In genomic region chr11:3204141-3205015, GRCh38 we compare ENCODE assay signal across 20 cellular contexts. TPM values are rescaled to one million over a fixed set of nuclear protein-coding genes. Genes with fewer than 3 reads are reported as not detected.
"Had no signal": no experiment of that assay in that cellular context is flagged by ENCODE, and none has a peak within 500 bp of the region (broad histone marks: within the 10 kb centered on the region; RNA-seq: fewer than 3 reads in every experiment).

No MANE protein-coding gene starts in this region.

- H3K36me3 ChIP-seq: colonic mucosa, esophagus muscularis mucosa, neutrophil, right lobe of liver, thoracic aorta had no signal

- H3K36me3 Mint-ChIP-seq: stimulated activated effector memory CD8-positive, alpha-beta T cell treated with anti-CD3 and anti-CD28 coated beads, Interleukin-12 subunit alpha, Interleukin-12 subunit beta, amount 100 ng/mL, for 72 hours had no signal

- H3K27ac ChIP-seq: colonic mucosa, esophagus muscularis mucosa, hepatocyte, neutrophil, right lobe of liver, thoracic aorta had no signal

- DNase-seq: activated CD4-positive, alpha-beta T cell treated with anti-CD3 and anti-CD28 coated beads, Interleukin-2, amount 10 ng/mL, durations not matched to agents 24 days and 14 days; activated CD4-positive, CD25-positive, alpha-beta regulatory T cell; activated naive CD4-positive, alpha-beta T cell; caudate nucleus; colonic mucosa; stimulated activated CD4-positive, alpha-beta T cell treated with anti-CD3 and anti-CD28 coated beads, Interleukin-2, amount 100 ng/mL, for 24 hours had no signal

- H3K4me1 Mint-ChIP-seq: activated CD4-positive, alpha-beta T cell treated with anti-CD3 and anti-CD28 coated beads, Interleukin-2, amount 10 ng/mL, durations not matched to agents 24 days and 14 days had no signal

- H3K4me1 ChIP-seq: colonic mucosa, right lobe of liver had no signal

- H3K4me3 Mint-ChIP-seq: activated CD4-positive, alpha-beta T cell treated with anti-CD3 and anti-CD28 coated beads, Interleukin-2, amount 10 ng/mL, durations not matched to agents 24 days and 14 days; activated T-helper 1 cell treated with anti-CD3 and anti-CD28 coated beads, Interleukin-12 subunit alpha, Interleukin-12 subunit beta, Interleukin-2, Interleukin-4 antibody, amounts not matched to agents 30 ng/mL and 10 ng/mL and 1 ng/mL, durations not matched to agents 14 hours and 24 hours and 36 hours; stimulated activated effector memory CD8-positive, alpha-beta T cell treated with anti-CD3 and anti-CD28 coated beads, Interleukin-12 subunit alpha, Interleukin-12 subunit beta, amount 100 ng/mL, for 72 hours had no signal

- H3K4me3 ChIP-seq: colonic mucosa, hepatocyte, right lobe of liver had no signal

- H3K9me3 ChIP-seq: colonic mucosa, esophagus muscularis mucosa, neutrophil, right lobe of liver, thoracic aorta had no signal

- H3K27me3 ChIP-seq: right lobe of liver had no signal

- H3K27ac Mint-ChIP-seq: activated CD4-positive, alpha-beta T cell treated with anti-CD3 and anti-CD28 coated beads, Interleukin-2, amount 10 ng/mL, durations not matched to agents 24 days and 14 days; activated T-helper 1 cell treated with anti-CD3 and anti-CD28 coated beads, Interleukin-12 subunit alpha, Interleukin-12 subunit beta, Interleukin-2, Interleukin-4 antibody, amounts not matched to agents 30 ng/mL and 10 ng/mL and 1 ng/mL, durations not matched to agents 14 hours and 24 hours and 36 hours; stimulated activated effector memory CD8-positive, alpha-beta T cell treated with anti-CD3 and anti-CD28 coated beads, Interleukin-12 subunit alpha, Interleukin-12 subunit beta, amount 100 ng/mL, for 72 hours had no signal

- H2AFZ ChIP-seq: hepatocyte had no signal

- ATAC-seq: stimulated activated effector memory CD8-positive, alpha-beta T cell treated with anti-CD3 and anti-CD28 coated beads, Interleukin-12 subunit alpha, Interleukin-12 subunit beta, amount 100 ng/mL, for 72 hours had no signal

- H3K9me3 Mint-ChIP-seq: activated CD4-positive, alpha-beta T cell treated with anti-CD3 and anti-CD28 coated beads, Interleukin-2, amount 10 ng/mL, durations not matched to agents 24 days and 14 days; activated T-helper 1 cell treated with anti-CD3 and anti-CD28 coated beads, Interleukin-12 subunit alpha, Interleukin-12 subunit beta, Interleukin-2, Interleukin-4 antibody, amounts not matched to agents 30 ng/mL and 10 ng/mL and 1 ng/mL, durations not matched to agents 14 hours and 24 hours and 36 hours; stimulated activated effector memory CD8-positive, alpha-beta T cell treated with anti-CD3 and anti-CD28 coated beads, Interleukin-12 subunit alpha, Interleukin-12 subunit beta, amount 100 ng/mL, for 72 hours had no signal

- H3K79me2 ChIP-seq: hepatocyte had no signal

- FAIRE-seq: keratinocyte had no signal

RNA-seq across cellular contexts. Expression of gene MRGPRG, which starts 14.2 kb away (rescaled TPM):
- total RNA-seq: activated CD4-positive, alpha-beta T cell treated with anti-CD3 and anti-CD28 coated beads, Interleukin-2, amount 10 ng/mL, durations not matched to agents 24 days and 14 days; activated T-helper 1 cell treated with anti-CD3 and anti-CD28 coated beads, Interleukin-12 subunit alpha, Interleukin-12 subunit beta, Interleukin-2, Interleukin-4 antibody, amounts not matched to agents 30 ng/mL and 10 ng/mL and 1 ng/mL, durations not matched to agents 14 hours and 24 hours and 36 hours; colonic mucosa; esophagus muscularis mucosa; glomerular endothelial cell; hepatocyte; liver; mesenteric fat pad; right lobe of liver; T-helper 2 cell treated with Interferon-gamma antibody and Interleukin-4, amounts not matched to agents 100 ng/mL and 5 ng/mL, for 36 hours; thoracic aorta; ureter had no signal
- polyA plus RNA-seq: adipose tissue, hepatocyte, keratinocyte, liver had no signal

RNA-seq across cellular contexts. Expression of gene MRGPRE, which starts 27.8 kb away (rescaled TPM):
- total RNA-seq: activated CD4-positive, alpha-beta T cell treated with anti-CD3 and anti-CD28 coated beads, Interleukin-2, amount 10 ng/mL, durations not matched to agents 24 days and 14 days; activated T-helper 1 cell treated with anti-CD3 and anti-CD28 coated beads, Interleukin-12 subunit alpha, Interleukin-12 subunit beta, Interleukin-2, Interleukin-4 antibody, amounts not matched to agents 30 ng/mL and 10 ng/mL and 1 ng/mL, durations not matched to agents 14 hours and 24 hours and 36 hours; colonic mucosa; glomerular endothelial cell; hepatocyte; mesenteric fat pad; right lobe of liver; T-helper 2 cell treated with Interferon-gamma antibody and Interleukin-4, amounts not matched to agents 100 ng/mL and 5 ng/mL, for 36 hours; thoracic aorta had no signal
- polyA plus RNA-seq: hepatocyte, keratinocyte, liver had no signal
